9 cellular contexts compared by ENCODE assay signal in genomic region chr1:82161651-82162238, GRCh38.
DNase-seq lines count a peak whose midpoint lies in the region; ATAC-seq and TF ChIP-seq lines count a peak whose summit lies in the region.
"Had no signal": no experiment of that assay in that cellular context is flagged by ENCODE, and none has a peak within 500 bp of the region (broad histone marks: within the 10 kb centered on the region; RNA-seq: fewer than 3 reads in every experiment).

No MANE protein-coding gene starts in this region.

- no peaks in the 10 kb centered on the region for H3K36me3 ChIP-seq in A673 (ENCODE audit: insufficient read depth, low read length, poor library complexity, severe bottlenecking)
- H3K36me3 ChIP-seq in SJCRH30 = no peaks in the 10 kb centered on the region
- H3K36me3 ChIP-seq in left lung = no peaks in the 10 kb centered on the region
- H3K36me3 ChIP-seq in testis (ENCODE audit: low read depth, missing control alignments) = no peaks in the 10 kb centered on the region

- H3K4me3 ChIP-seq in A673 (ENCODE audit: low read depth, low read length, poor library complexity, severe bottlenecking) (peak overlapping the region; percentile 29), SJCRH30 (peak overlapping the region; percentile 52), left lung (peak overlapping the region in 1 of 2 donors; percentile 13), testis (no peak overlapping the region)

- H3K4me1 ChIP-seq in A673 (ENCODE audit: insufficient read depth, low read length, poor library complexity, severe bottlenecking) (peaks cover 20% of the 10 kb centered on the region), SJCRH30 (peaks cover 28% of the 10 kb centered on the region), left lung (peaks cover 0 to 6% of the 10 kb centered on the region in 2 donors), testis (peaks cover 4% of the 10 kb centered on the region)

- H3K9me3 ChIP-seq in A673 (ENCODE audit: low read depth, low read length, poor library complexity, severe bottlenecking) (no peaks in the 10 kb centered on the region), SJCRH30 (replicated peaks) (no peaks in the 10 kb centered on the region), left lung (no peaks in the 10 kb centered on the region), testis (no peaks in the 10 kb centered on the region)

- CTCF ChIA-PET in A673 (lab: Charles Lee) = no interaction called here
- CTCF ChIA-PET in HEK293T (lab: Yijun Ruan, JAX) = no interaction called here

- BruUV-seq in A673 (replicated peaks; lab: Mats Ljungman, UMichigan) = no TSS peak

- ATAC-seq in left lung = peak; percentile 20

- H3K27me3 ChIP-seq in A673 (replicated peaks; ENCODE audit: insufficient read depth, low read depth, low read length, poor library complexity) (no peaks in the 10 kb centered on the region), SJCRH30 (no peaks in the 10 kb centered on the region), left lung (no peaks in the 10 kb centered on the region), testis (no peaks in the 10 kb centered on the region)

- POLR2A ChIA-PET in A673 (lab: Charles Lee; ENCODE audit: low non-redundant PET) = no interaction called here
- POLR2A ChIA-PET in HEK293T (lab: Yijun Ruan, JAX) = no interaction called here

- WGBS in testis, 2 donors = 26 to 44% methylated on average over 10 of the region's 10 CpGs

- TF ChIP-seq CTCF in A673 (conservative IDR thresholded peaks at IDR 0.05; ENCODE audit: low read depth, low read length) = no peak
- TF ChIP-seq CTCF in left lung (IDR thresholded peaks at IDR 0.05) = no peak
- no peak for TF ChIP-seq CTCF in testis (IDR thresholded peaks at IDR 0.05)

- peak; percentile 70 for DNase-seq in A673 (ENCODE audit: low spot score)
- no peak for DNase-seq in HEK293T (ENCODE audit: extremely low spot score)
- peak; percentile 23 to 71 for DNase-seq in SJCRH30
- no peak for DNase-seq in left lung
- DNase-seq in testis = no peak
- DNase-seq in NCI-H1694 treated with DMSO at 0.1 percent for 48 hours (lab: John Stamatoyannopoulos, UW) = no peak
- DNase-seq in H4 (ENCODE audit: low spot score) = no peak
- no peak for DNase-seq in NCI-H2196 (lab: John Stamatoyannopoulos, UW; ENCODE audit: unreplicated experiment)
- DNase-seq: left cardiac atrium had no signal

- intact Hi-C loops in A673 (cut with micrococcal nuclease; ENCODE audit: unreplicated experiment) (loop anchor here (5.0 kb wide), 1 partner anchor 439 kb away; no protein-coding TSS in a partner anchor), left lung (cut with DNase I) (no loop called here), testis (cut with DNase I; ENCODE audit: low total_unique reads) (no loop called here)

- TF ChIP-seq POLR2A in testis (IDR thresholded peaks at IDR 0.05) = no peak

- H3K27ac ChIP-seq in A673 (ENCODE audit: low read depth, low read length, poor library complexity, severe bottlenecking) (no peak overlapping the region), SJCRH30 (peak overlapping the region; percentile 90), left lung (peak overlapping the region in 1 of 2 donors; percentile 14), testis (no peak overlapping the region)

TF ChIP-seq in HEK293T, 16 proteins besides CTCF, POLR2A, EP300 and RAD21:
- TF ChIP-seq L3MBTL2 (conservative IDR thresholded peaks at IDR 0.05) (0 out of 2 replicates have a peak, but pooled peaks have one; percentile 20), SUZ12 (IDR thresholded peaks at IDR 0.05) (no peak), PKNOX1 (IDR thresholded peaks at IDR 0.05) (peak; percentile 26; the same call in 1 of the 2 replicates)

Comparison
In these comparisons a context has a peak if more than half of its experiments do, and no peak if none do; other contexts are left out.
1. DNase-seq: peak in A673 (single experiment) and SJCRH30 (2 of 2); none in HEK293T (single experiment), left lung (0 of 2), testis (single experiment), NCI-H1694 treated with DMSO at 0.1 percent for 48 hours (single experiment), H4 (single experiment) and NCI-H2196 (single experiment).
2. H3K4me3 ChIP-seq: peak in A673 (single experiment) and SJCRH30 (single experiment); none in testis (0 of 2).